ENCODE assay signal across 1 cellular context in genomic region chr2:31234690-31235503, GRCh38.
TF ChIP-seq lines count a peak whose summit lies in the region.

No MANE protein-coding gene starts in this region.

TF ChIP-seq in WTC11, 78 proteins besides CTCF, POLR2A, EP300 and RAD21 (continued from another document):
- TF ChIP-seq ARID4B (CRISPR knock-in tag; IDR thresholded peaks at IDR 0.05; ENCODE audit: borderline replicate concordance): no peak
- TF ChIP-seq TEAD4 (CRISPR knock-in tag; IDR thresholded peaks at IDR 0.05): no peak
- no peak for TF ChIP-seq ETV6 (CRISPR knock-in tag; IDR thresholded peaks at IDR 0.05)
- no peak for TF ChIP-seq TP53 (CRISPR knock-in tag; IDR thresholded peaks at IDR 0.05)
- no peak for TF ChIP-seq TCF7 (CRISPR knock-in tag; IDR thresholded peaks at IDR 0.05; ENCODE audit: low read depth)
- TF ChIP-seq, protein P1, sequence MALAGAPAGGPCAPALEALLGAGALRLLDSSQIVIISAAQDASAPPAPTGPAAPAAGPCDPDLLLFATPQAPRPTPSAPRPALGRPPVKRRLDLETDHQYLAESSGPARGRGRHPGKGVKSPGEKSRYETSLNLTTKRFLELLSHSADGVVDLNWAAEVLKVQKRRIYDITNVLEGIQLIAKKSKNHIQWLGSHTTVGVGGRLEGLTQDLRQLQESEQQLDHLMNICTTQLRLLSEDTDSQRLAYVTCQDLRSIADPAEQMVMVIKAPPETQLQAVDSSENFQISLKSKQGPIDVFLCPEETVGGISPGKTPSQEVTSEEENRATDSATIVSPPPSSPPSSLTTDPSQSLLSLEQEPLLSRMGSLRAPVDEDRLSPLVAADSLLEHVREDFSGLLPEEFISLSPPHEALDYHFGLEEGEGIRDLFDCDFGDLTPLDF (CRISPR knock-in tag; IDR thresholded peaks at IDR 0.05): no peak
